In the genomic region with DNA sequence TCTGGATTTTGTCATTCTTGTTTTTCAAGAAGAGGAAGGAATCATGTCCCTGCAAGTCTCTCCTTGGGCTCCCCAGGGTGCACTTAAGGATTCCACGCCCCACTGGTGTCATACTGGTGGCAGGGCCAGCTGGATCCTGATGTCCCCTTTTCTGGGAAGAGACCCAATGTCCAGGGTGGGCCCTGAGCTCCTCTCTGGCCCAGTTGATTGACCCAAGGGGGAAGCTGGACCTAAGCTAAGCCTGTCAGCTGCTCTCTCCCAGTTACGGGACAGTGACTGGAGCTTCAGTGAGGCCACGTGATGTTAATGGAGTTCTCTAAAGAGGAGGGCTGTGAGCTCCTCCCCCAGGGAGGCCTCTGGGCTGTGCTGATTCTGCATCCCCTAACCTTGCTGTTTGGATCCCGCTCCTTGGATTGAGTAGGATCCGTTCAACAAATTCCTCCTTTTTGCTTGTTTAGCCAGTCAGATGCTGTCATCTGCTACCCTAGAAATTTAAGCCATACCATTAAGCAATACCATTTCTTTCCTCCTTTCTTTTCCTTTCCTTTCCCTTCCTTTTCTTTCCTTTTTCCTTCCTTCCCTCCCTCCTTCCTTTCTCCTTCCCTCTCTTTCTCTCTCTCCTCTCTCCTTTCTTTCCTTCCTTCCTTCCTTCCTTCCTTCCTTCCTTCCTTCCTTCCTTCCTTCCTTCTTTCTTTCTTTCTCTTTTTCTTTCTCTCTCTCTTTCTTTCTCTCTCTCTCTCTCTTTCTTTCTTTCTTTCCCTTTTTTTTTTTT, we compare ENCODE assay signal across 2 cellular contexts.
TF ChIP-seq lines count a peak whose summit lies in the region.

No MANE protein-coding gene starts in this region.

TF ChIP-seq in A549, 52 proteins besides CTCF, POLR2A, EP300 and RAD21:
- TF ChIP-seq HDAC2 (IDR thresholded peaks at IDR 0.05) (no peak), SREBF2 (IDR thresholded peaks at IDR 0.05) (no peak), RNF2 (IDR thresholded peaks at IDR 0.05; ENCODE audit: borderline replicate concordance, low read depth) (no peak), PHF8 (IDR thresholded peaks at IDR 0.05; ENCODE audit: borderline replicate concordance, low read depth) (no peak), HOXB13 (CRISPR knock-in tag; IDR thresholded peaks at IDR 0.05; ENCODE audit: low read depth) (no peak), MYC (IDR thresholded peaks at IDR 0.05; ENCODE audit: borderline replicate concordance, low read length) (no peak)

TF ChIP-seq in IMR-90, 13 proteins besides CTCF, POLR2A, EP300 and RAD21:
- TF ChIP-seq RFX5 (IDR thresholded peaks at IDR 0.05; ENCODE audit: low read depth, low read length) (no peak), SMC3 (IDR thresholded peaks at IDR 0.05; ENCODE audit: low read depth, low read length) (no peak), FOS (IDR thresholded peaks at IDR 0.05; ENCODE audit: low read depth, low read length) (no peak), CEBPB (IDR thresholded peaks at IDR 0.05; ENCODE audit: low read depth, low read length) (no peak), NFE2L2 (IDR thresholded peaks at IDR 0.05; ENCODE audit: low read depth, low read length) (no peak), BHLHE40 (IDR thresholded peaks at IDR 0.05; ENCODE audit: low read depth, low read length) (no peak), RCOR1 (IDR thresholded peaks at IDR 0.05; ENCODE audit: insufficient replicate concordance, low read length) (no peak), MXI1 (IDR thresholded peaks at IDR 0.05; ENCODE audit: borderline replicate concordance, low read depth, low read length) (no peak), MAFK (IDR thresholded peaks at IDR 0.05; ENCODE audit: low read depth, low read length) (no peak), MAZ (IDR thresholded peaks at IDR 0.05; ENCODE audit: borderline replicate concordance, low read depth, low read length) (no peak), CHD1 (IDR thresholded peaks at IDR 0.05; ENCODE audit: low read depth, low read length) (no peak)
- TF ChIP-seq, protein P1, sequence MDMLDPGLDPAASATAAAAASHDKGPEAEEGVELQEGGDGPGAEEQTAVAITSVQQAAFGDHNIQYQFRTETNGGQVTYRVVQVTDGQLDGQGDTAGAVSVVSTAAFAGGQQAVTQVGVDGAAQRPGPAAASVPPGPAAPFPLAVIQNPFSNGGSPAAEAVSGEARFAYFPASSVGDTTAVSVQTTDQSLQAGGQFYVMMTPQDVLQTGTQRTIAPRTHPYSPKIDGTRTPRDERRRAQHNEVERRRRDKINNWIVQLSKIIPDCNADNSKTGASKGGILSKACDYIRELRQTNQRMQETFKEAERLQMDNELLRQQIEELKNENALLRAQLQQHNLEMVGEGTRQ (IDR thresholded peaks at IDR 0.05; ENCODE audit: low read depth, low read length) = no peak
- TF ChIP-seq, protein P2, sequence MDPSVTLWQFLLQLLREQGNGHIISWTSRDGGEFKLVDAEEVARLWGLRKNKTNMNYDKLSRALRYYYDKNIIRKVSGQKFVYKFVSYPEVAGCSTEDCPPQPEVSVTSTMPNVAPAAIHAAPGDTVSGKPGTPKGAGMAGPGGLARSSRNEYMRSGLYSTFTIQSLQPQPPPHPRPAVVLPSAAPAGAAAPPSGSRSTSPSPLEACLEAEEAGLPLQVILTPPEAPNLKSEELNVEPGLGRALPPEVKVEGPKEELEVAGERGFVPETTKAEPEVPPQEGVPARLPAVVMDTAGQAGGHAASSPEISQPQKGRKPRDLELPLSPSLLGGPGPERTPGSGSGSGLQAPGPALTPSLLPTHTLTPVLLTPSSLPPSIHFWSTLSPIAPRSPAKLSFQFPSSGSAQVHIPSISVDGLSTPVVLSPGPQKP (IDR thresholded peaks at IDR 0.05; ENCODE audit: borderline replicate concordance, low read depth, low read length) = no peak
TF ChIP-seq in IMR-90: peak in this region for 0.
